Comparison of ENCODE assay signal across 11 cellular contexts in genomic region chr1:168719306-168720111, GRCh38. TPM values are rescaled to one million over a fixed set of nuclear protein-coding genes. Genes with fewer than 3 reads are reported as not detected.
DNase-seq lines count a peak whose midpoint lies in the region; ATAC-seq and TF ChIP-seq lines count a peak whose summit lies in the region.
"Had no signal": no experiment of that assay in that cellular context is flagged by ENCODE, and none has a peak within 500 bp of the region (broad histone marks: within the 10 kb centered on the region; RNA-seq: fewer than 3 reads in every experiment).

No MANE protein-coding gene starts in this region.

- intact Hi-C loops in posterior vena cava (cut with DNase I): no loop called here

- TF ChIP-seq CTCF in glutamatergic neuron (IDR thresholded peaks at IDR 0.05; ENCODE audit: partially characterized antibody, unreplicated experiment): no peak

- H3K4me1 Mint-ChIP-seq in activated T-helper 17 cell treated with anti-CD3 and anti-CD28 coated beads, Interleukin-2, amount 50 U/mL, for 72 hours: no peaks in the 10 kb centered on the region
- no peaks in the 10 kb centered on the region for H3K4me1 Mint-ChIP-seq in glutamatergic neuron (ENCODE audit: low read depth, unreplicated experiment)

- no peaks in the 10 kb centered on the region for H3K36me3 Mint-ChIP-seq in activated T-helper 17 cell treated with anti-CD3 and anti-CD28 coated beads, Interleukin-2, amount 50 U/mL, for 72 hours (ENCODE audit: low read depth)
- H3K36me3 Mint-ChIP-seq in glutamatergic neuron (ENCODE audit: unreplicated experiment): no peaks in the 10 kb centered on the region
- H3K36me3 Mint-ChIP-seq: activated CD8-positive, alpha-beta memory T cell treated with anti-CD3 and anti-CD28 coated beads, Interleukin-2, amount 10 ng/mL, durations not matched to agents 7 days and 5 days had no signal

- peaks cover 31% of the 10 kb centered on the region for H3K27me3 Mint-ChIP-seq in activated T-helper 17 cell treated with anti-CD3 and anti-CD28 coated beads, Interleukin-2, amount 50 U/mL, for 72 hours
- peaks cover 2% of the 10 kb centered on the region for H3K27me3 Mint-ChIP-seq in glutamatergic neuron (ENCODE audit: unreplicated experiment)

- H3K4me3 Mint-ChIP-seq in activated T-helper 17 cell treated with anti-CD3 and anti-CD28 coated beads, Interleukin-2, amount 50 U/mL, for 72 hours: no peak overlapping the region
- H3K4me3 Mint-ChIP-seq in glutamatergic neuron (ENCODE audit: unreplicated experiment): no peak overlapping the region
- H3K4me3 Mint-ChIP-seq: activated CD8-positive, alpha-beta memory T cell treated with anti-CD3 and anti-CD28 coated beads, Interleukin-2, amount 10 ng/mL, durations not matched to agents 7 days and 5 days had no signal

- DNase-seq in DMS53 (lab: John Stamatoyannopoulos, UW) (peak; percentile 64), globus pallidus (ENCODE audit: low spot score) (no peak), posterior vena cava (ENCODE audit: low spot score) (no peak), glutamatergic neuron (no peak)
- no peak for DNase-seq in effector CD8-positive, alpha-beta T cell (lab: John Stamatoyannopoulos, UW)
- DNase-seq: activated CD8-positive, alpha-beta memory T cell treated with anti-CD3 and anti-CD28 coated beads, Interleukin-2, amount 10 ng/mL, durations not matched to agents 7 days and 5 days; Karpas-422; SJCRH30 had no signal

- H3K27ac Mint-ChIP-seq in activated T-helper 17 cell treated with anti-CD3 and anti-CD28 coated beads, Interleukin-2, amount 50 U/mL, for 72 hours: no peak overlapping the region
- H3K27ac Mint-ChIP-seq in glutamatergic neuron (ENCODE audit: unreplicated experiment): no peak overlapping the region
- H3K27ac Mint-ChIP-seq: activated CD8-positive, alpha-beta memory T cell treated with anti-CD3 and anti-CD28 coated beads, Interleukin-2, amount 10 ng/mL, durations not matched to agents 7 days and 5 days had no signal

- H3K9me3 Mint-ChIP-seq in activated T-helper 17 cell treated with anti-CD3 and anti-CD28 coated beads, Interleukin-2, amount 50 U/mL, for 72 hours: no peaks in the 10 kb centered on the region
- no peaks in the 10 kb centered on the region for H3K9me3 Mint-ChIP-seq in glutamatergic neuron (ENCODE audit: unreplicated experiment)

- ATAC-seq in GM19397 (IDR thresholded peaks at IDR 0.05; ENCODE audit: unreplicated experiment) (peak; percentile 57), HG03066 (IDR thresholded peaks at IDR 0.05; ENCODE audit: low read depth, unreplicated experiment) (peak; percentile 84)
- ATAC-seq in activated T-helper 17 cell treated with anti-CD3 and anti-CD28 coated beads, Interleukin-2, amount 50 U/mL, for 72 hours (replicated peaks): peak; percentile 42
- ATAC-seq: activated CD8-positive, alpha-beta memory T cell treated with anti-CD3 and anti-CD28 coated beads, Interleukin-2, amount 10 ng/mL, durations not matched to agents 7 days and 5 days had no signal

RNA-seq across cellular contexts. Expression of gene DPT, which starts 9.5 kb away (rescaled TPM):
- not detected for total RNA-seq in activated T-helper 17 cell treated with anti-CD3 and anti-CD28 coated beads, Interleukin-2, amount 50 U/mL, for 72 hours
- total RNA-seq in posterior vena cava (100 to 1,000 TPM; 121 to 140 TPM), glutamatergic neuron (ENCODE audit: unreplicated experiment) (not detected)
- total RNA-seq: activated CD8-positive, alpha-beta memory T cell treated with anti-CD3 and anti-CD28 coated beads, Interleukin-2, amount 10 ng/mL, durations not matched to agents 7 days and 5 days; SJCRH30 had no signal

Comparison
In these comparisons a context has a peak if more than half of its experiments do, and no peak if none do; other contexts are left out.
1. RNA of gene DPT, which starts 9.5 kb away (total RNA-seq): 121 to 140 TPM in posterior vena cava; not detected in activated T-helper 17 cell treated with anti-CD3 and anti-CD28 coated beads, Interleukin-2, amount 50 U/mL, for 72 hours and not detected in glutamatergic neuron (single experiment); every median in the first group is over 100 times any median in the second.
2. Peak in every context shown above with its lines, with median percentiles within 50 percentile points of each other: ATAC-seq.